8 cellular contexts compared by ENCODE assay signal in the genomic region with DNA sequence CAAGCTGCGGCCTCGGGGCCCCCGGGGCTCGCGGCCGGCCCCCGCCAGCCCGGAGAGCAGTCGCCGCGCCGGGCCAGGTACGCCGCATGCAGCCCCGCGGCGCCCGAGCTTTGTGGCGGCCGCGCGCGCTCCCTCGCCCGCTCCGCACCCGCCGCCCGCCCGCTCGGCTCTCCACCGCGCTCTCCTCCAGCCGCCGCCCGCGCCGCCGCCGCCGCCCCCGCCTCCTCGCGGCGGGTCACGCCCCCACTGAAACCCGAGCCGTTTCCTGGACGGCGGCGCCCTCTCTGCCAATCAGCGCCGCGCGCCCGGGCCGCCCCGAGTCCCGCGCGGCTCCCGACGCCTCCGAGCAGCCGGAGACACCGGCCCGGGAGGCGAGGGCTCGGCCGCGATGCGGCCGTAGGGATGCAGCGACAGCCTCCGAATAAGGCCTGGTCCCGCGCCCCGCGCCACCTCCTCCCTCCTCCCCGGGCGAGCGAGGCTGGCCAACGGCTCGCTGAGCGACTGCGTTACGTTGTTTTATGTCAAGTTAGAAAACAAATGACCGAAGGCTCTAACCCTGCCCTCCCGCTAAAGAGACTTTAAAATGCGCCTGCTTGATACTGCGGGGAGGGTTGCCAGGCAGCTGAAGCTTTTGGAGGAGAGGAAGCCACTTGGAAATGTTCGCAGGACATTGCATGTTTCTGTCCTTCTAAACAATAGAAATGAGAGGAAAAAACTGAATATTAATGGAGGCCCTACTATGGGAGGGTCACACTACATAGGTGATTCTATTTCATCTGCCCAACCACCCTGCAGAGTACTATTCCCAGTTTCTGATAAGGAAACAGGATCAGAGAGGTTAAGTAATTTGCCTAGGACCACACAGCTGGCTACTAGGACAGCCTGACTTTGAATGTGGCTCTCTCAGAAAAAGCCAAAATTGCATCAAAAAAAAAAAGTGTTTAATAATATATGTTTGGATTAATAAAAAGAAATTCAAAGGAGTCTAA. TPM values are rescaled to one million over a fixed set of nuclear protein-coding genes. Genes with fewer than 3 reads are reported as not detected.
DNase-seq lines count a peak whose midpoint lies in the region; ATAC-seq and TF ChIP-seq lines count a peak whose summit lies in the region.

A gene (minus strand): TSS at position 184 of the 989 bp plus-strand sequence. CDS start 4,627 bp downstream, outside the sequence.

- H3K27me3 ChIP-seq in muscle layer of duodenum (ENCODE audit: low read depth, low read length), result no peaks in the 10 kb centered on the region

- H3K4me1 ChIP-seq in muscle layer of duodenum (ENCODE audit: control insufficient read depth in 1 of 2, insufficient read depth in 2 of 2, low read length in 2 of 2), result peaks cover 0 to 11% of the 10 kb centered on the region in 2 donors

- H3K27ac ChIP-seq in muscle layer of duodenum (ENCODE audit: low read length), result peak within 1 kb of the TSS; percentile 67

- H3K4me3 ChIP-seq in LNCaP clone FGC (ENCODE audit: low read depth, low read length) (peak within 1 kb of the TSS; percentile 46), fibroblast of pulmonary artery (replicated peaks; ENCODE audit: low read depth, low read length) (peak within 1 kb of the TSS; percentile 32), muscle layer of duodenum (ENCODE audit: low read depth in 1 of 2, low read length in 2 of 2) (peak within 1 kb of the TSS; percentile 63 to 64)

- H3K36me3 ChIP-seq in muscle layer of duodenum (ENCODE audit: control insufficient read depth in 1 of 2, insufficient read depth in 2 of 2, low read length in 2 of 2), result no peaks in the 10 kb centered on the region

- no peaks in the 10 kb centered on the region for H3K9me3 ChIP-seq in muscle layer of duodenum (ENCODE audit: control insufficient read depth in 1 of 2, low read length in 2 of 2)

- DNase-seq in EH (ENCODE audit: low read depth), result peak; percentile 71
- DNase-seq in LNCaP clone FGC (ENCODE audit: low read depth), result peak; percentile 11
- peak; percentile 6 to 16 for DNase-seq in activated CD4-positive, alpha-beta T cell treated with anti-CD3 and anti-CD28 coated beads, Interleukin-2, amount 50 U/mL, for 48 hours
- DNase-seq in fibroblast of pulmonary artery (ENCODE audit: low read depth), result peak; percentile 51
- peak; percentile 88 for DNase-seq in ureter (ENCODE audit: low spot score)
- DNase-seq in activated CD4-positive, CD25-positive, alpha-beta regulatory T cell (lab: John Stamatoyannopoulos, UW), result no peak

- TF ChIP-seq CTCF in LNCaP clone FGC (IDR thresholded peaks at IDR 0.05; ENCODE audit: control insufficient read depth, extremely low read depth, insufficient read depth) (no peak), fibroblast of pulmonary artery (IDR thresholded peaks at IDR 0.05; ENCODE audit: low read length, missing control alignments) (no peak)

- peak; percentile 93 for ATAC-seq in GM21515 (IDR thresholded peaks at IDR 0.05; ENCODE audit: unreplicated experiment)

RNA-seq across cellular contexts. Expression of the gene that starts here (rescaled TPM):
- 36.2 TPM for total RNA-seq in ureter

Comparison
In these comparisons a context has a peak if more than half of its experiments do, and no peak if none do; other contexts are left out.
1. DNase-seq: peak in EH (single experiment), LNCaP clone FGC (single experiment), activated CD4-positive, alpha-beta T cell treated with anti-CD3 and anti-CD28 coated beads, Interleukin-2, amount 50 U/mL, for 48 hours (2 of 2), fibroblast of pulmonary artery (single experiment) and ureter (single experiment); none in activated CD4-positive, CD25-positive, alpha-beta regulatory T cell (0 of 4).
2. Peak in every context shown above with its lines, with median percentiles within 50 percentile points of each other: H3K4me3 ChIP-seq.